ENCODE assay signal across 8 cellular contexts in genomic region chr6:149233056-149233715, GRCh38.
DNase-seq lines count a peak whose midpoint lies in the region; ATAC-seq lines count a peak whose summit lies in the region.

No MANE protein-coding gene starts in this region.

- ATAC-seq in HG03439 (IDR thresholded peaks at IDR 0.05; ENCODE audit: unreplicated experiment) (no peak), GM18867 (IDR thresholded peaks at IDR 0.05; ENCODE audit: unreplicated experiment) (no peak), HG03025 (IDR thresholded peaks at IDR 0.05; ENCODE audit: low FRiP score, unreplicated experiment) (no peak)

- DNase-seq in AG08395 (ENCODE audit: low spot score) (peak; percentile 78), M059J (ENCODE audit: low read depth) (peak; percentile 100), fibroblast of gingiva (ENCODE audit: low read depth) (peak; percentile 54)
- peak in 2 of 3 experiments; percentile 34 to 41 for DNase-seq in activated CD8-positive, alpha-beta memory T cell treated with anti-CD3 and anti-CD28 coated beads for 48 hours (ENCODE audit: low read depth in 2 of 3, low spot score in 2 of 3)
- DNase-seq in stimulated activated CD8-positive, alpha-beta memory T cell treated with anti-CD3 and anti-CD28 coated beads, Interleukin-12 subunit alpha, Interleukin-12 subunit beta, amount 100 ng/mL, for 4 hours (ENCODE audit: low read depth), result peak; percentile 17

Comparison
In these comparisons a context has a peak if more than half of its experiments do, and no peak if none do; other contexts are left out.
1. DNase-seq: peak in every context shown above with its lines; median percentile 100 in M059J; 78 in AG08395; 54 in fibroblast of gingiva; 38 in activated CD8-positive, alpha-beta memory T cell treated with anti-CD3 and anti-CD28 coated beads for 48 hours; 17 in stimulated activated CD8-positive, alpha-beta memory T cell treated with anti-CD3 and anti-CD28 coated beads, Interleukin-12 subunit alpha, Interleukin-12 subunit beta, amount 100 ng/mL, for 4 hours.